In the genomic region with DNA sequence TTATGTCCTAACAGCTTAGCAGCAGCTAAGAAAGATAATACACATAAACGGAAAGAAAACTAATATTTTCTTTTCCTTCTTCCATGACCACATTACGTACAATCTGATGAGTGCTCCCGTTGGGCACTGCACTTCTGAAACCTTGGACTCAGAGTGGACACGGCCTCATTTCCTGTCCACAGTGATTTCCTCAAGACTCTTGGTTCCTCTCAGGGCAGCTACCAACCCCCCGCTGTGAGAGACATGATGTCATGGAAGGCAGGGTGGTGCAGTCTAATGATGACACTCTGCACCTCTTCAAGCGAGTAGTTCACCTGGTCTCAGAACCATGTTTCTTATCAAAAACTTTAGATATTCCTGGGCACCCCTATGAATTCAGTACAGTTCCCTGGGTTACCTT, we compare ENCODE assay signal across 15 cellular contexts.
A peak's percentile ranks its signal among the peaks of the same experiment; 100 is the strongest.
DNase-seq lines count a peak whose midpoint lies in the region; ATAC-seq and TF ChIP-seq lines count a peak whose summit lies in the region.
"Had no signal": no experiment of that assay in that cellular context is flagged by ENCODE, and none has a peak within 500 bp of the region (broad histone marks: within the 10 kb centered on the region; RNA-seq: fewer than 3 reads in every experiment).

No MANE protein-coding gene starts in this region.

- H3K4me3 ChIP-seq in heart right ventricle (no peak overlapping the region), esophagus muscularis mucosa (no peak overlapping the region)
- H3K4me3 ChIP-seq: Peyer's patch, skin epidermis, tibial nerve had no signal

- CTCF ChIA-PET in activated CD8-positive, alpha-beta T cell treated with anti-CD3 and anti-CD28 coated beads, Interleukin-2, amount 10 ng/mL, durations not matched to agents 7 days and 5 days (lab: Charles Lee), result no interaction called here

- no peak for TF ChIP-seq EP300 in esophagus muscularis mucosa (IDR thresholded peaks at IDR 0.05)

- H3K27ac ChIP-seq in heart right ventricle (peak overlapping the region in 1 of 10 donors; percentile 26), esophagus muscularis mucosa (replicated peaks in 1 of 4) (peak overlapping the region in 2 of 4 donors; percentile 29 to 44)
- H3K27ac ChIP-seq: neutrophil, Peyer's patch, skin epidermis, tibial nerve had no signal

- TF ChIP-seq CTCF in heart right ventricle (IDR thresholded peaks at IDR 0.05) (no peak), mesothelial cell of epicardium (IDR thresholded peaks at IDR 0.05; ENCODE audit: unreplicated experiment) (no peak), esophagus muscularis mucosa (IDR thresholded peaks at IDR 0.05) (no peak)

- intact Hi-C loops in heart right ventricle (cut with DNase I), result no loop called here
- intact Hi-C loops in cardiac septum (cut with DNase I), result loop anchor here (2.0 kb wide), 1 partner anchor 322 kb away; no protein-coding TSS in a partner anchor
- intact Hi-C loops in esophagus muscularis mucosa (cut with DNase I), result loop anchor here (5.0 kb wide), 1 partner anchor 160 kb away; the partner anchor contains the start of gene DAPK1

- peaks cover 53% of the 10 kb centered on the region for H3K36me3 Mint-ChIP-seq in mesothelial cell of epicardium
- no peaks in the 10 kb centered on the region for H3K36me3 Mint-ChIP-seq in activated CD8-positive, alpha-beta T cell treated with anti-CD3 and anti-CD28 coated beads, Interleukin-2, amount 10 ng/mL, durations not matched to agents 7 days and 5 days (ENCODE audit: low read depth)

- TF ChIP-seq POLR2A in esophagus muscularis mucosa (IDR thresholded peaks at IDR 0.05; ENCODE audit: low read depth), result no peak

- H3K9me3 Mint-ChIP-seq in mesothelial cell of epicardium, result peaks cover 4% of the 10 kb centered on the region
- no peaks in the 10 kb centered on the region for H3K9me3 Mint-ChIP-seq in activated CD8-positive, alpha-beta T cell treated with anti-CD3 and anti-CD28 coated beads, Interleukin-2, amount 10 ng/mL, durations not matched to agents 7 days and 5 days (ENCODE audit: insufficient read depth)

- H3K9me3 ChIP-seq in heart right ventricle (no peaks in the 10 kb centered on the region), esophagus muscularis mucosa (no peaks in the 10 kb centered on the region)
- H3K9me3 ChIP-seq: neutrophil, Peyer's patch, tibial nerve had no signal

- H3K27ac Mint-ChIP-seq in mesothelial cell of epicardium, result peak overlapping the region; percentile 90
- H3K27ac Mint-ChIP-seq in activated CD8-positive, alpha-beta T cell treated with anti-CD3 and anti-CD28 coated beads, Interleukin-2, amount 10 ng/mL, durations not matched to agents 7 days and 5 days, result no peak overlapping the region

- H3K36me3 ChIP-seq in heart right ventricle, result peaks cover 0 to 21% (median 0%) of the 10 kb centered on the region in 9 donors
- H3K36me3 ChIP-seq in esophagus muscularis mucosa, result peaks cover 0 to 41% (median 27%) of the 10 kb centered on the region in 4 donors

- H3K27me3 Mint-ChIP-seq in mesothelial cell of epicardium (ENCODE audit: low read depth), result no peaks in the 10 kb centered on the region
- peaks cover 3% of the 10 kb centered on the region for H3K27me3 Mint-ChIP-seq in activated CD8-positive, alpha-beta T cell treated with anti-CD3 and anti-CD28 coated beads, Interleukin-2, amount 10 ng/mL, durations not matched to agents 7 days and 5 days (ENCODE audit: low read depth)

- WGBS in heart right ventricle, 2 donors, result 59 to 73% methylated on average over 6 of the region's 6 CpGs
- whole genome bisulfite sequencing in esophagus muscularis mucosa, result 71% methylated on average over 6 of the region's 6 CpGs

- DNase-seq in heart right ventricle (peak in 1 of 2 donors; percentile 16), cardiac septum (ENCODE audit: low spot score) (no peak), globus pallidus (ENCODE audit: low spot score) (peak; percentile 9), mesothelial cell of epicardium (ENCODE audit: low spot score in 2 of 2, unreplicated experiment in 2 of 2) (no peak), esophagus muscularis mucosa (ENCODE audit: extremely low spot score) (no peak)
- DNase-seq in activated CD8-positive, alpha-beta T cell treated with anti-CD3 and anti-CD28 coated beads, Interleukin-2, amount 10 ng/mL, durations not matched to agents 7 days and 5 days, result no peak
- DNase-seq: DMS79, NCI-H1436, Peyer's patch had no signal

- H3K4me3 Mint-ChIP-seq in mesothelial cell of epicardium, result no peak overlapping the region
- H3K4me3 Mint-ChIP-seq in activated CD8-positive, alpha-beta T cell treated with anti-CD3 and anti-CD28 coated beads, Interleukin-2, amount 10 ng/mL, durations not matched to agents 7 days and 5 days, result no peak overlapping the region
- H3K4me3 Mint-ChIP-seq: CD14-positive monocyte had no signal

- peaks cover 27% of the 10 kb centered on the region for H3K4me1 Mint-ChIP-seq in mesothelial cell of epicardium
- H3K4me1 Mint-ChIP-seq in activated CD8-positive, alpha-beta T cell treated with anti-CD3 and anti-CD28 coated beads, Interleukin-2, amount 10 ng/mL, durations not matched to agents 7 days and 5 days (ENCODE audit: low read depth), result no peaks in the 10 kb centered on the region

- POLR2A ChIA-PET in activated CD8-positive, alpha-beta T cell treated with anti-CD3 and anti-CD28 coated beads, Interleukin-2, amount 10 ng/mL, durations not matched to agents 7 days and 5 days (lab: Charles Lee), result no interaction called here

- H3K4me1 ChIP-seq in heart right ventricle (peaks cover 0 to 25% (median 0%) of the 10 kb centered on the region in 9 donors), esophagus muscularis mucosa (peaks cover 0 to 36% (median 32%) of the 10 kb centered on the region in 4 donors)
- H3K4me1 ChIP-seq: Peyer's patch, tibial nerve had no signal

- ATAC-seq in heart right ventricle, result peak in 6 of 8 donors; percentile 24 to 77 (median 56)
- ATAC-seq in activated CD8-positive, alpha-beta T cell treated with anti-CD3 and anti-CD28 coated beads, Interleukin-2, amount 10 ng/mL, durations not matched to agents 7 days and 5 days, result no peak
- ATAC-seq in GM18858 (IDR thresholded peaks at IDR 0.05; ENCODE audit: unreplicated experiment), result no peak
- ATAC-seq in HG03432 (IDR thresholded peaks at IDR 0.05; ENCODE audit: unreplicated experiment), result no peak

- H3K27me3 ChIP-seq in heart right ventricle, result peaks cover 0 to 9% (median 0%) of the 10 kb centered on the region in 7 donors
- H3K27me3 ChIP-seq in esophagus muscularis mucosa, result no peaks in the 10 kb centered on the region
- H3K27me3 ChIP-seq: neutrophil, Peyer's patch, tibial nerve had no signal

Comparison
In these comparisons a context has a peak if more than half of its experiments do, and no peak if none do; other contexts are left out.
1. intact Hi-C loops: an anchor here in cardiac septum (2.0 kb wide) and esophagus muscularis mucosa (5.0 kb wide); none called in heart right ventricle.
2. ATAC-seq: peak in heart right ventricle (6 of 8); none in activated CD8-positive, alpha-beta T cell treated with anti-CD3 and anti-CD28 coated beads, Interleukin-2, amount 10 ng/mL, durations not matched to agents 7 days and 5 days (single experiment), GM18858 (single experiment) and HG03432 (single experiment).